Comparison of ENCODE assay signal across 8 cellular contexts in genomic region chr7:101164071-101164840, GRCh38. TPM values are rescaled to one million over a fixed set of nuclear protein-coding genes. Genes with fewer than 3 reads are reported as not detected.
DNase-seq lines count a peak whose midpoint lies in the region; ATAC-seq and TF ChIP-seq lines count a peak whose summit lies in the region.

No MANE protein-coding gene starts in this region.

- H3K4me3 ChIP-seq in AG04450 (ENCODE audit: low read depth, low read length) (peak overlapping the region; percentile 40), HCT116 (replicated peaks in 1 of 2; ENCODE audit: low read depth in 1 of 2, low read length in 2 of 2) (peak overlapping the region; percentile 73 to 78), iPS-18a (ENCODE audit: low read length) (peak overlapping the region; percentile 60), thoracic aorta (peak overlapping the region; percentile 63), gastroesophageal sphincter (peak overlapping the region in 1 of 2 donors; percentile 46)

- in situ Hi-C loops in G401 (cut with HindIII; ENCODE audit: low sequenced_read_pairs), result no loop called here

- no peak for TF ChIP-seq RAD21 in HCT116 (IDR thresholded peaks at IDR 0.05; ENCODE audit: low read depth)

- no peak for TF ChIP-seq CTCF in AG04450 (IDR thresholded peaks at IDR 0.05; ENCODE audit: low read depth, low read length)
- TF ChIP-seq CTCF in HCT116 (IDR thresholded peaks at IDR 0.05 in 2 of 3, conservative IDR thresholded peaks at IDR 0.05 in 1 of 3; ENCODE audit: borderline replicate concordance in 1 of 3, insufficient read depth in 1 of 3, low read depth in 2 of 3, low read length in 2 of 3), result no peak
- no peak for TF ChIP-seq CTCF in thoracic aorta (IDR thresholded peaks at IDR 0.05)
- no peak for TF ChIP-seq CTCF in gastroesophageal sphincter (IDR thresholded peaks at IDR 0.05)

- no peak overlapping the region for H3K27ac Mint-ChIP-seq in activated T-cell treated with anti-CD3 and anti-CD28 coated beads, Interleukin-2, amount 50 U/mL, for 72 hours

- H3K9me3 ChIP-seq in AG04450 (ENCODE audit: control insufficient read depth, insufficient read depth, low read length) (no peaks in the 10 kb centered on the region; the same call in 1 of the 2 replicates), HCT116 (ENCODE audit: control insufficient read depth in 1 of 2, insufficient read depth in 1 of 2, low read depth in 1 of 2, low read length in 2 of 2) (no peaks in the 10 kb centered on the region), iPS-18a (ENCODE audit: control insufficient read depth, low read depth, low read length) (no peaks in the 10 kb centered on the region), thoracic aorta (no peaks in the 10 kb centered on the region), gastroesophageal sphincter (no peaks in the 10 kb centered on the region)

- no peaks in the 10 kb centered on the region for H3K9me2 ChIP-seq in HCT116 (ENCODE audit: insufficient read depth)

- POLR2A ChIA-PET in AG04450 (lab: Yijun Ruan, JAX), result interaction anchor here (0.6 to 1.1 kb wide), 2 partner anchors 275 to 491 kb away, joined by 3 read pairs; partner anchors contain the start of gene UFSP1
- POLR2A ChIA-PET in HCT116 (lab: Charles Lee), result interaction anchor here (2.0 to 2.5 kb wide), 3 partner anchors 10 to 38 kb away, joined by 7 to 23 read pairs (median 15); partner anchors contain the start of gene SERPINE1

- TSS peak; percentile 68 for BruUV-seq in HCT116 (replicated peaks; lab: Mats Ljungman, UMichigan)

- no peaks in the 10 kb centered on the region for H4K20me1 ChIP-seq in HCT116 (ENCODE audit: insufficient read depth)

- no peaks in the 10 kb centered on the region for H3K9me3 Mint-ChIP-seq in activated T-cell treated with anti-CD3 and anti-CD28 coated beads, Interleukin-2, amount 50 U/mL, for 72 hours

- peaks cover 3% of the 10 kb centered on the region for H3K27me3 ChIP-seq in AG04450 (ENCODE audit: control insufficient read depth, insufficient read depth, low read length)
- H3K27me3 ChIP-seq in HCT116 (ENCODE audit: insufficient read depth, low read length), result no peaks in the 10 kb centered on the region
- H3K27me3 ChIP-seq in iPS-18a (ENCODE audit: control insufficient read depth, insufficient read depth, low read length), result peaks cover 67% of the 10 kb centered on the region
- H3K27me3 ChIP-seq in thoracic aorta (replicated peaks; ENCODE audit: insufficient read depth), result peaks cover 22% of the 10 kb centered on the region
- H3K27me3 ChIP-seq in gastroesophageal sphincter, result peaks cover 100% of the 10 kb centered on the region

- H3K4me1 Mint-ChIP-seq in activated T-cell treated with anti-CD3 and anti-CD28 coated beads, Interleukin-2, amount 50 U/mL, for 72 hours (ENCODE audit: low read depth), result peaks cover 57% of the 10 kb centered on the region

- TF ChIP-seq POLR2A in HCT116 (IDR thresholded peaks at IDR 0.05; ENCODE audit: borderline replicate concordance, extremely low read depth, insufficient read depth, insufficient read length) (no peak), gastroesophageal sphincter (IDR thresholded peaks at IDR 0.05) (no peak)

- intact Hi-C loops in HCT116 (cut with micrococcal nuclease), result no loop called here

- DNase-seq in AG04450 (ENCODE audit: low read depth, low spot score), result no peak
- DNase-seq in HCT116 (ENCODE audit: low read depth, low spot score), result no peak
- DNase-seq in activated T-cell treated with anti-CD3 and anti-CD28 coated beads, Interleukin-2, amount 50 U/mL, for 72 hours, result no peak
- no peak for DNase-seq in thoracic aorta (ENCODE audit: low spot score)
- DNase-seq in G401 (ENCODE audit: low spot score), result no peak
- DNase-seq in activated CD4-positive, alpha-beta T cell treated with anti-CD3 and anti-CD28 coated beads, Interleukin-2, amount 50 U/mL, for 48 hours, result no peak

- RAD21 ChIA-PET in HCT116 (lab: Charles Lee; ENCODE audit: low non-redundant PET in 1 of 2, low total read pairs in 2 of 2, uncharacterized antibody in 2 of 2, unreplicated experiment in 2 of 2), result no interaction called here

- H2AFZ ChIP-seq in HCT116 (ENCODE audit: low read depth, low read length, poor library complexity, severe bottlenecking), result no peak overlapping the region

- no peak overlapping the region for H3K27ac ChIP-seq in AG04450 (ENCODE audit: low read depth, low read length)
- H3K27ac ChIP-seq in HCT116 (ENCODE audit: low read depth, low read length), result peak overlapping the region; percentile 97
- H3K27ac ChIP-seq in iPS-18a (ENCODE audit: low read length), result no peak overlapping the region
- no peak overlapping the region for H3K27ac ChIP-seq in thoracic aorta
- H3K27ac ChIP-seq in gastroesophageal sphincter, result no peak overlapping the region

- TF ChIP-seq EP300 in gastroesophageal sphincter (IDR thresholded peaks at IDR 0.05), result no peak

- H3K9ac ChIP-seq in HCT116 (ENCODE audit: low read length) (peak overlapping the region; percentile 78), iPS-18a (ENCODE audit: low read length) (peak overlapping the region; percentile 39)

- peaks cover 2% of the 10 kb centered on the region in 2 donors for H3K36me3 Mint-ChIP-seq in activated T-cell treated with anti-CD3 and anti-CD28 coated beads, Interleukin-2, amount 50 U/mL, for 72 hours (ENCODE audit: insufficient read depth in 2 of 2)

- H3K36me3 ChIP-seq in HCT116 (ENCODE audit: control insufficient read depth in 1 of 2, insufficient read depth in 2 of 2, low read length in 2 of 2), result peaks cover under 1% of the 10 kb centered on the region in 2 experiments; a peak in 3 of 4 replicates
- no peaks in the 10 kb centered on the region for H3K36me3 ChIP-seq in iPS-18a (ENCODE audit: control insufficient read depth, low read depth, low read length)
- H3K36me3 ChIP-seq in thoracic aorta, result peaks cover 10% of the 10 kb centered on the region
- H3K36me3 ChIP-seq in gastroesophageal sphincter, result peaks cover 0 to 25% of the 10 kb centered on the region in 2 donors

- ATAC-seq in HCT116, result no peak
- ATAC-seq in activated T-cell treated with anti-CD3 and anti-CD28 coated beads, Interleukin-2, amount 50 U/mL, for 72 hours (replicated peaks in 1 of 2), result no peak
- no peak for ATAC-seq in thoracic aorta (ENCODE audit: insufficient number of reproducible peaks, low FRiP score, low read depth)
- ATAC-seq in gastroesophageal sphincter, result no peak

- H3K4me2 ChIP-seq in HCT116 (ENCODE audit: low read length), result peak overlapping the region; percentile 80

- peaks cover 54% of the 10 kb centered on the region for H3K27me3 Mint-ChIP-seq in activated T-cell treated with anti-CD3 and anti-CD28 coated beads, Interleukin-2, amount 50 U/mL, for 72 hours (ENCODE audit: low read depth)

- 4% methylated on average over 3 of the region's 75 CpGs; no CpG with 5 or more reads in 1 of the 2 donors for WGBS in gastroesophageal sphincter (ENCODE audit: low coverage in 1 of 2), 2 donors

- H3K4me1 ChIP-seq in HCT116 (ENCODE audit: control insufficient read depth in 1 of 2, insufficient read depth in 2 of 2, low read length in 2 of 2) (peaks cover 64 to 97% of the 10 kb centered on the region in 2 experiments), iPS-18a (ENCODE audit: control insufficient read depth, low read depth, low read length) (peaks cover 45% of the 10 kb centered on the region), thoracic aorta (ENCODE audit: control insufficient read depth in 1 of 2, low read depth in 2 of 2) (peaks cover 26 to 35% of the 10 kb centered on the region in 2 donors), gastroesophageal sphincter (peaks cover 0 to 42% (median 25%) of the 10 kb centered on the region in 3 donors)

- peaks cover 11% of the 10 kb centered on the region; the same call in 1 of the 2 replicates for H3K79me2 ChIP-seq in HCT116 (ENCODE audit: insufficient read depth, low read length)

- CTCF ChIA-PET in AG04450 (lab: Charles Lee), result interaction anchor here (2.2 to 2.5 kb wide), 2 partner anchors 20 to 28 kb away, joined by 8 to 11 read pairs; no protein-coding TSS in a partner anchor
- CTCF ChIA-PET in HCT116 (lab: Charles Lee), result interaction anchor here (3.0 kb wide), 1 partner anchor 20 kb away, joined by 16 read pairs; no protein-coding TSS in a partner anchor

- peak overlapping the region; percentile 85 to 99 for H3K4me3 Mint-ChIP-seq in activated T-cell treated with anti-CD3 and anti-CD28 coated beads, Interleukin-2, amount 50 U/mL, for 72 hours

RNA-seq across cellular contexts. Expression of gene VGF, which starts 1.1 kb away (rescaled TPM):
- 0.16 and 0.38 TPM in 2 replicates for polyA plus RNA-seq in AG04450 (2011; rRNA removed)
- 0.13 and 0.28 TPM in 2 replicates for polyA minus RNA-seq in AG04450 (2011; rRNA and poly(A)+ RNA removed)
- total RNA-seq in HCT116 (2021; ENCODE audit: unreplicated experiment) (43.2 TPM), thoracic aorta (not detected), gastroesophageal sphincter (under 1 TPM in 2 of 4 donors, not detected in 2; 0.25 to 0.27 TPM)
- polyA plus RNA-seq in HCT116 (2012), result 23.1 and 30.2 TPM in 2 replicates
- total RNA-seq in activated T-cell treated with anti-CD3 and anti-CD28 coated beads, Interleukin-2, amount 50 U/mL, for 72 hours, result under 1 TPM in 1 of 2 donors, not detected in 1; 0.19 TPM
- 122 and 148 TPM in 2 replicates for total RNA-seq in G401 (2014; rRNA removed; shearing (Covaris generic))

RNA-seq across cellular contexts. Expression of gene AP1S1, which starts 10.0 kb away (rescaled TPM):
- polyA plus RNA-seq in AG04450 (2011; rRNA removed), result 197 and 227 TPM in 2 replicates
- 93.2 and 93.4 TPM in 2 replicates for polyA minus RNA-seq in AG04450 (2011; rRNA and poly(A)+ RNA removed)
- 130 TPM for total RNA-seq in HCT116 (2021; ENCODE audit: unreplicated experiment)
- 141 and 168 TPM in 2 replicates for polyA plus RNA-seq in HCT116 (2012)
- total RNA-seq in activated T-cell treated with anti-CD3 and anti-CD28 coated beads, Interleukin-2, amount 50 U/mL, for 72 hours, result 10 to 100 TPM; 23.4 to 28.4 TPM
- total RNA-seq in thoracic aorta, result 10 to 100 TPM; 11.9 to 33.0 TPM
- 10 to 100 TPM; 21.9 to 69.5 (median 34.3) TPM for total RNA-seq in gastroesophageal sphincter
- total RNA-seq in G401 (2014; rRNA removed; shearing (Covaris generic)), result 211 and 215 TPM in 2 replicates

RNA-seq across cellular contexts. Expression of gene NAT16, which starts 15.8 kb away (rescaled TPM):
- 0.02 and 0.05 TPM in 2 replicates for polyA plus RNA-seq in AG04450 (2011; rRNA removed)
- polyA minus RNA-seq in AG04450 (2011; rRNA and poly(A)+ RNA removed), result not detected in 2 replicates
- 2.0 TPM for total RNA-seq in HCT116 (2021; ENCODE audit: unreplicated experiment)
- polyA plus RNA-seq in HCT116 (2012), result 3.4 and 3.6 TPM in 2 replicates
- total RNA-seq in activated T-cell treated with anti-CD3 and anti-CD28 coated beads, Interleukin-2, amount 50 U/mL, for 72 hours, result not detected
- total RNA-seq in thoracic aorta, result not detected
- total RNA-seq in gastroesophageal sphincter, result not detected
- total RNA-seq in G401 (2014; rRNA removed; shearing (Covaris generic)), result 1.2 TPM in 1 of 2 replicates, not detected in the other

RNA-seq across cellular contexts. Expression of gene MOGAT3, which starts 36.6 kb away (rescaled TPM):
- not detected in 2 replicates for polyA plus RNA-seq in AG04450 (2011; rRNA removed)
- polyA minus RNA-seq in AG04450 (2011; rRNA and poly(A)+ RNA removed), result not detected in 2 replicates
- not detected for total RNA-seq in HCT116 (2021; ENCODE audit: unreplicated experiment)
- polyA plus RNA-seq in HCT116 (2012), result 0.04 TPM in 1 of 2 replicates, not detected in the other
- not detected for total RNA-seq in activated T-cell treated with anti-CD3 and anti-CD28 coated beads, Interleukin-2, amount 50 U/mL, for 72 hours
- not detected for total RNA-seq in thoracic aorta
- total RNA-seq in gastroesophageal sphincter, result not detected
- total RNA-seq in G401 (2014; rRNA removed; shearing (Covaris generic)), result not detected in 2 replicates

RNA-seq across cellular contexts. Expression of gene SERPINE1, which starts 37.4 kb away (rescaled TPM):
- 356 and 417 TPM in 2 replicates for polyA plus RNA-seq in AG04450 (2011; rRNA removed)
- polyA minus RNA-seq in AG04450 (2011; rRNA and poly(A)+ RNA removed), result 363 and 484 TPM in 2 replicates
- total RNA-seq in HCT116 (2021; ENCODE audit: unreplicated experiment) (12.8 TPM), thoracic aorta (1,000 to 10,000 TPM in 1 of 2 donors, 100 to 1,000 TPM in 1; 542 to 1,009 TPM), gastroesophageal sphincter (10 to 100 TPM in 3 of 4 donors, 1 to 10 TPM in 1; 5.4 to 75.3 (median 19.6) TPM)
- polyA plus RNA-seq in HCT116 (2012), result 32.8 and 45.4 TPM in 2 replicates
- total RNA-seq in activated T-cell treated with anti-CD3 and anti-CD28 coated beads, Interleukin-2, amount 50 U/mL, for 72 hours, result under 1 TPM in 1 of 2 donors, not detected in 1; 0.14 TPM
- 103 and 113 TPM in 2 replicates for total RNA-seq in G401 (2014; rRNA removed; shearing (Covaris generic))

Comparison
In these comparisons a context has a peak if more than half of its experiments do, and no peak if none do; other contexts are left out.
1. RNA of gene VGF, which starts 1.1 kb away (total RNA-seq): 122 to 148 TPM in G401 and 43.2 TPM in HCT116 (single experiment); 0.25 to 0.27 TPM in gastroesophageal sphincter, 0.19 TPM in activated T-cell treated with anti-CD3 and anti-CD28 coated beads, Interleukin-2, amount 50 U/mL, for 72 hours and not detected in thoracic aorta; every median in the first group is over 10 times any median in the second.